In genomic region chr11:14309425-14310192, GRCh38 we compare ENCODE assay signal across 20 cellular contexts. TPM values are rescaled to one million over a fixed set of nuclear protein-coding genes. Genes with fewer than 3 reads are reported as not detected.
A peak's percentile ranks its signal among the peaks of the same experiment; 100 is the strongest.
DNase-seq lines count a peak whose midpoint lies in the region; ATAC-seq and TF ChIP-seq lines count a peak whose summit lies in the region.
"Had no signal": no experiment of that assay in that cellular context is flagged by ENCODE, and none has a peak within 500 bp of the region (broad histone marks: within the 10 kb centered on the region; RNA-seq: fewer than 3 reads in every experiment).

No MANE protein-coding gene starts in this region.

- no peak overlapping the region for H3K27ac Mint-ChIP-seq in H9
- H3K27ac Mint-ChIP-seq: activated naive CD4-positive, alpha-beta T cell treated with anti-CD3 and anti-CD28 coated beads, Interleukin-2, amount 10 ng/mL, durations not matched to agents 7 days and 5 days; brain; CD4-positive, CD25-positive, alpha-beta regulatory T cell had no signal

- H3K9ac ChIP-seq in H9 (ENCODE audit: extremely low read depth, insufficient read length, low read length) (no peak overlapping the region), mesenchymal stem cell (ENCODE audit: low read length) (no peak overlapping the region)

- H3K27me3 ChIP-seq in H9 (ENCODE audit: insufficient read depth, low read length) (no peaks in the 10 kb centered on the region), mesenchymal stem cell (ENCODE audit: control insufficient read depth in 1 of 2, insufficient read depth in 1 of 2, low read length in 2 of 2) (no peaks in the 10 kb centered on the region)
- H3K27me3 ChIP-seq: esophagus muscularis mucosa, heart right ventricle, transverse colon had no signal

- TF ChIP-seq CTCF in H9 (conservative IDR thresholded peaks at IDR 0.05) = no peak

- no peak overlapping the region for H3K14ac ChIP-seq in H9 (ENCODE audit: insufficient read depth, low read length)
- no peak overlapping the region for H3K14ac ChIP-seq in mesenchymal stem cell (ENCODE audit: low read length in 2 of 2)

- H4K8ac ChIP-seq in H9 (replicated peaks; ENCODE audit: insufficient read length, low read depth, low read length) (no peak overlapping the region), mesenchymal stem cell (ENCODE audit: low read length) (no peak overlapping the region)

- H2BK5ac ChIP-seq in H9 (ENCODE audit: insufficient read length, low read length) = no peak overlapping the region
- no peak overlapping the region for H2BK5ac ChIP-seq in mesenchymal stem cell (ENCODE audit: low read depth, low read length, poor library complexity, severe bottlenecking)

- no peak for ATAC-seq in HG02885 (IDR thresholded peaks at IDR 0.05; ENCODE audit: poor library complexity, unreplicated experiment)

- no peak overlapping the region for H3K4me3 ChIP-seq in mesenchymal stem cell (ENCODE audit: insufficient read depth in 1 of 2, low read depth in 1 of 2, low read length in 2 of 2)
- H3K4me3 ChIP-seq: esophagus muscularis mucosa, heart right ventricle, transverse colon had no signal

- H2BK12ac ChIP-seq in H9 (ENCODE audit: insufficient read length, low read depth, low read length) = no peak overlapping the region
- H2BK12ac ChIP-seq in mesenchymal stem cell (ENCODE audit: low read length in 2 of 2) = no peak overlapping the region

- H2BK20ac ChIP-seq in H9 (ENCODE audit: low read depth, low read length, poor library complexity, severe bottlenecking) = no peak overlapping the region

- H3T11ph ChIP-seq in H9 (ENCODE audit: low read length) = no peak overlapping the region

- H2BK15ac ChIP-seq in H9 (ENCODE audit: low read depth, low read length) = no peak overlapping the region
- H2BK15ac ChIP-seq in mesenchymal stem cell (ENCODE audit: low read depth, poor library complexity, severe bottlenecking) = no peak overlapping the region

- DNase-seq in DMS 273 (lab: John Stamatoyannopoulos, UW; ENCODE audit: unreplicated experiment) = peak; percentile 7
- no peak for DNase-seq in DMS 273 treated with DMSO at 0.1 percent for 48 hours (lab: John Stamatoyannopoulos, UW)
- DNase-seq in H9 = no peak
- peak; percentile 6 for DNase-seq in NCI-H2227 (lab: John Stamatoyannopoulos, UW; ENCODE audit: unreplicated experiment)
- no peak for DNase-seq in mesenchymal stem cell
- no peak for DNase-seq in A172 (ENCODE audit: low spot score)
- no peak for DNase-seq in superior temporal gyrus (ENCODE audit: extremely low spot score)
- DNase-seq: activated CD4-positive, alpha-beta T cell treated with anti-CD3 and anti-CD28 coated beads for 1 hour; activated CD8-positive, alpha-beta memory T cell treated with anti-CD3 and anti-CD28 coated beads, Interleukin-2, amount 50 U/mL, for 48 hours; activated naive CD4-positive, alpha-beta T cell treated with anti-CD3 and anti-CD28 coated beads, Interleukin-2, amount 10 ng/mL, durations not matched to agents 7 days and 5 days; heart right ventricle; left colon; stimulated activated CD4-positive, alpha-beta T cell treated with anti-CD3 and anti-CD28 coated beads, Interleukin-4, amount 100 ng/mL, for 4 hours; T-helper 9 cell; transverse colon had no signal

- H3K23ac ChIP-seq in H9 (ENCODE audit: insufficient read length, low read depth, low read length) (no peak overlapping the region), mesenchymal stem cell (ENCODE audit: low read length in 2 of 2) (no peak overlapping the region)

- H3K23me2 ChIP-seq in H9 (ENCODE audit: insufficient read length, low read depth, low read length, poor library complexity, severe bottlenecking) = no peaks in the 10 kb centered on the region

- no peaks in the 10 kb centered on the region for H3K9me3 Mint-ChIP-seq in H9
- H3K9me3 Mint-ChIP-seq: activated naive CD4-positive, alpha-beta T cell treated with anti-CD3 and anti-CD28 coated beads, Interleukin-2, amount 10 ng/mL, durations not matched to agents 7 days and 5 days; brain had no signal

- H3K79me1 ChIP-seq in H9 (ENCODE audit: insufficient read depth, low read depth, low read length, poor library complexity, severe bottlenecking) (peaks cover 5% of the 10 kb centered on the region), mesenchymal stem cell (replicated peaks; ENCODE audit: low read length, poor library complexity, severe bottlenecking) (no peaks in the 10 kb centered on the region)

- H2AFZ ChIP-seq in H9 (ENCODE audit: low read length) = no peak overlapping the region
- H2AFZ ChIP-seq in mesenchymal stem cell (ENCODE audit: low read depth, low read length) = no peak overlapping the region

- H3K36me3 Mint-ChIP-seq in H9 (ENCODE audit: insufficient read depth in 1 of 3, low read depth in 3 of 3) = no peaks in the 10 kb centered on the region
- H3K36me3 Mint-ChIP-seq: activated naive CD4-positive, alpha-beta T cell treated with anti-CD3 and anti-CD28 coated beads, Interleukin-2, amount 10 ng/mL, durations not matched to agents 7 days and 5 days; brain; CD4-positive, CD25-positive, alpha-beta regulatory T cell had no signal

- no peak overlapping the region for H2BK120ac ChIP-seq in H9 (ENCODE audit: low read depth, low read length, poor library complexity, severe bottlenecking)
- no peak overlapping the region for H2BK120ac ChIP-seq in mesenchymal stem cell (ENCODE audit: low read depth, low read length)

- H4K20me1 ChIP-seq in H9 (ENCODE audit: control insufficient read depth, insufficient read depth, insufficient read length) = no peaks in the 10 kb centered on the region

- peaks cover 20% of the 10 kb centered on the region; the same call in 1 of the 2 replicates for H3K4me1 ChIP-seq in H9 (ENCODE audit: insufficient read depth, low read length)
- H3K4me1 ChIP-seq in mesenchymal stem cell (ENCODE audit: control insufficient read depth, insufficient read depth, low read depth, low read length) = peaks cover 13% of the 10 kb centered on the region

- no peak overlapping the region for H3K4ac ChIP-seq in H9 (ENCODE audit: low read depth, low read length)
- no peak overlapping the region for H3K4ac ChIP-seq in mesenchymal stem cell (ENCODE audit: low read depth in 1 of 2, low read length in 2 of 2)

- no peak overlapping the region for H3K4me3 Mint-ChIP-seq in H9
- H3K4me3 Mint-ChIP-seq: activated naive CD4-positive, alpha-beta T cell treated with anti-CD3 and anti-CD28 coated beads, Interleukin-2, amount 10 ng/mL, durations not matched to agents 7 days and 5 days; brain; CD4-positive, CD25-positive, alpha-beta regulatory T cell had no signal

- H3K9me3 ChIP-seq in H9 (ENCODE audit: control insufficient read depth, low read depth, low read length) (no peaks in the 10 kb centered on the region), mesenchymal stem cell (ENCODE audit: control insufficient read depth, low read length) (no peaks in the 10 kb centered on the region)
- H3K9me3 ChIP-seq: esophagus muscularis mucosa, heart right ventricle, transverse colon had no signal

- no peak overlapping the region for H3K56ac ChIP-seq in H9 (ENCODE audit: insufficient read length, low read depth, low read length)

- H3K79me2 ChIP-seq in H9 (ENCODE audit: insufficient read depth, low read length) = peaks cover 64% of the 10 kb centered on the region; the same call in 1 of the 2 replicates

- peaks cover 34 to 50% of the 10 kb centered on the region in 2 experiments for H3K4me1 Mint-ChIP-seq in H9

- peak overlapping the region; percentile 22 for H3K4me2 ChIP-seq in H9 (ENCODE audit: insufficient read depth, insufficient read length, low read length)
- no peak overlapping the region for H3K4me2 ChIP-seq in mesenchymal stem cell (ENCODE audit: low read length, poor library complexity, severe bottlenecking)

- H3K27ac ChIP-seq in H9 (ENCODE audit: insufficient read length, low read depth, low read length) = peak overlapping the region; percentile 41
- peak overlapping the region; percentile 66 for H3K27ac ChIP-seq in mesenchymal stem cell (ENCODE audit: low read length, poor library complexity, severe bottlenecking)
- H3K27ac ChIP-seq: 22Rv1, esophagus muscularis mucosa, heart right ventricle had no signal

- H4K91ac ChIP-seq in H9 (ENCODE audit: insufficient read length, low read depth, low read length) (no peak overlapping the region), mesenchymal stem cell (ENCODE audit: low read length) (no peak overlapping the region)

- H2AK5ac ChIP-seq in H9 (ENCODE audit: insufficient read length, low read length) (no peak overlapping the region), mesenchymal stem cell (ENCODE audit: low read length, severe bottlenecking) (peak overlapping the region; percentile 18)

- H3K36me3 ChIP-seq in mesenchymal stem cell (ENCODE audit: control insufficient read depth in 1 of 2, insufficient read depth in 2 of 2, low read depth in 1 of 2, low read length in 2 of 2) = no peaks in the 10 kb centered on the region
- H3K36me3 ChIP-seq: esophagus muscularis mucosa, heart right ventricle, transverse colon had no signal

- no peak overlapping the region for H4K5ac ChIP-seq in H9 (ENCODE audit: insufficient read length, low read depth, low read length)

- WGBS in H9 (ENCODE audit: extremely low coverage, insufficient read length, low lambda C conversion rate) = no CpG with 5 or more reads among the region's 4 CpGs
- 79% methylated on average over 4 of the region's 4 CpGs for WGBS in mesenchymal stem cell

- H3K18ac ChIP-seq in H9 (ENCODE audit: insufficient read length, low read depth, low read length) = no peak overlapping the region
- peak overlapping the region in 1 of 2 experiments; percentile 18 for H3K18ac ChIP-seq in mesenchymal stem cell (ENCODE audit: low read depth in 1 of 2, low read length in 2 of 2)

- H3K27me3 Mint-ChIP-seq in H9 (ENCODE audit: low read depth) = no peaks in the 10 kb centered on the region
- H3K27me3 Mint-ChIP-seq: activated naive CD4-positive, alpha-beta T cell treated with anti-CD3 and anti-CD28 coated beads, Interleukin-2, amount 10 ng/mL, durations not matched to agents 7 days and 5 days; brain; CD4-positive, CD25-positive, alpha-beta regulatory T cell had no signal

RNA-seq across cellular contexts. Expression of gene RRAS2, which starts 49.4 kb away (rescaled TPM):
- total RNA-seq in H9 (2021) = 154 and 158 TPM in 2 replicates
- 60.2 TPM for polyA plus RNA-seq in mesenchymal stem cell (2013, experiment 1 of 2)
- polyA plus RNA-seq in mesenchymal stem cell (2013, experiment 2 of 2) = 61.9 TPM
- total RNA-seq in A172 (2014; rRNA removed; shearing (Covaris generic)) = 117 and 138 TPM in 2 replicates

Comparison
In these comparisons a context has a peak if more than half of its experiments do, and no peak if none do; other contexts are left out.
1. DNase-seq: peak in DMS 273 (single experiment) and NCI-H2227 (single experiment); none in DMS 273 treated with DMSO at 0.1 percent for 48 hours (single experiment), H9 (single experiment), mesenchymal stem cell (single experiment), A172 (single experiment) and superior temporal gyrus (single experiment).